In the genomic region with DNA sequence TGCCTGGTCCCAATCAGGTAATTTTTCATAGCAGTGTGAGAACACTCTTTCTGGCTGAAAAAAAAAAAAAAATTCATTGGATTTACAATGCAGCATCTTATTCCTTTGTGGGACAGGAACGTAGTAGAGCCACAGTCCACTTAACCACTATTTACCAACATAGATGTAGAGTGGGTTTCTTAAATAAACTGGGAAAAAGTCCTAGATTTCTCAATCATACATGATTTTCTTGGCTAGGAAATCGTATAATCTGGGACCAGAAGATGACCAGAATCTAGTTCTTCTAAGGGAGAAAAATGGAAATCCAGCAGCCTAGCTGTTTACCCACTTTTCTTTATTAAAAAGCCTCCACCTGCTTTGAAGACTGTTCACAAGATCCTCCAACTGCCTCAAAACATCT, we compare ENCODE assay signal across 21 cellular contexts.
A peak's percentile ranks its signal among the peaks of the same experiment; 100 is the strongest.
DNase-seq lines count a peak whose midpoint lies in the region; ATAC-seq and TF ChIP-seq lines count a peak whose summit lies in the region.
"Had no signal": no experiment of that assay in that cellular context is flagged by ENCODE, and none has a peak within 500 bp of the region (broad histone marks: within the 10 kb centered on the region; RNA-seq: fewer than 3 reads in every experiment).

No MANE protein-coding gene starts in this region.

- no peaks in the 10 kb centered on the region for H3K27me3 Mint-ChIP-seq in activated naive CD4-positive, alpha-beta T cell treated with anti-CD3 and anti-CD28 coated beads for 36 hours (ENCODE audit: low read depth)
- H3K27me3 Mint-ChIP-seq in T-helper 17 cell (no peaks in the 10 kb centered on the region), endothelial cell (ENCODE audit: unreplicated experiment) (peaks cover 6% of the 10 kb centered on the region)

- no peak overlapping the region for H3K4me3 Mint-ChIP-seq in activated naive CD4-positive, alpha-beta T cell treated with anti-CD3 and anti-CD28 coated beads for 36 hours
- H3K4me3 Mint-ChIP-seq in T-helper 17 cell: no peak overlapping the region
- H3K4me3 Mint-ChIP-seq in endothelial cell (ENCODE audit: unreplicated experiment): peak overlapping the region; percentile 59
- H3K4me3 Mint-ChIP-seq in stimulated activated effector memory CD8-positive, alpha-beta T cell treated with anti-CD3 and anti-CD28 coated beads, Interleukin-12 subunit alpha, Interleukin-12 subunit beta, amount 100 ng/mL, for 72 hours: peak overlapping the region; percentile 62

- peak overlapping the region; percentile 92 for H3K27ac Mint-ChIP-seq in activated naive CD4-positive, alpha-beta T cell treated with anti-CD3 and anti-CD28 coated beads for 36 hours
- H3K27ac Mint-ChIP-seq in T-helper 17 cell (peak overlapping the region; percentile 98), endothelial cell (ENCODE audit: unreplicated experiment) (peak overlapping the region; percentile 74)
- peak overlapping the region; percentile 95 for H3K27ac Mint-ChIP-seq in stimulated activated effector memory CD8-positive, alpha-beta T cell treated with anti-CD3 and anti-CD28 coated beads, Interleukin-12 subunit alpha, Interleukin-12 subunit beta, amount 100 ng/mL, for 72 hours

- H3K4me1 Mint-ChIP-seq in activated naive CD4-positive, alpha-beta T cell treated with anti-CD3 and anti-CD28 coated beads for 36 hours (ENCODE audit: low read depth): peaks cover 91% of the 10 kb centered on the region
- H3K4me1 Mint-ChIP-seq in T-helper 17 cell: peaks cover 59% of the 10 kb centered on the region
- peaks cover 58% of the 10 kb centered on the region for H3K4me1 Mint-ChIP-seq in endothelial cell (ENCODE audit: unreplicated experiment)
- H3K4me1 Mint-ChIP-seq in stimulated activated effector memory CD8-positive, alpha-beta T cell treated with anti-CD3 and anti-CD28 coated beads, Interleukin-12 subunit alpha, Interleukin-12 subunit beta, amount 100 ng/mL, for 72 hours: peaks cover 91% of the 10 kb centered on the region

- CTCF ChIA-PET in activated naive CD4-positive, alpha-beta T cell treated with anti-CD3 and anti-CD28 coated beads for 36 hours (lab: Charles Lee): interaction anchor here (0.7 to 2.3 kb wide), 7 partner anchors 24 to 120 kb away, joined by 4 to 23 read pairs (median 5); no protein-coding TSS in a partner anchor

- H3K36me3 Mint-ChIP-seq in activated naive CD4-positive, alpha-beta T cell treated with anti-CD3 and anti-CD28 coated beads for 36 hours (ENCODE audit: low read depth): peaks cover 14% of the 10 kb centered on the region
- H3K36me3 Mint-ChIP-seq in T-helper 17 cell (ENCODE audit: low read depth) (no peaks in the 10 kb centered on the region), endothelial cell (ENCODE audit: low read depth, unreplicated experiment) (peaks cover 31% of the 10 kb centered on the region)
- H3K36me3 Mint-ChIP-seq in stimulated activated effector memory CD8-positive, alpha-beta T cell treated with anti-CD3 and anti-CD28 coated beads, Interleukin-12 subunit alpha, Interleukin-12 subunit beta, amount 100 ng/mL, for 72 hours: peaks cover 93% of the 10 kb centered on the region

- intact Hi-C loops in activated naive CD4-positive, alpha-beta T cell treated with anti-CD3 and anti-CD28 coated beads for 36 hours (cut with micrococcal nuclease): loop anchor here (1.0 kb wide), 1 partner anchor 38 kb away; no protein-coding TSS in a partner anchor

- H3K9me3 ChIP-seq in T-helper 17 cell (ENCODE audit: control insufficient read depth, low read length, poor library complexity, severe bottlenecking): no peaks in the 10 kb centered on the region
- H3K9me3 ChIP-seq: Caco-2, MG63, mucosa of descending colon, sigmoid colon, suprapubic skin had no signal

- ATAC-seq in T-helper 17 cell (no peak), GM18520 (IDR thresholded peaks at IDR 0.05; ENCODE audit: unreplicated experiment) (no peak)
- no peak for ATAC-seq in stimulated activated effector memory CD8-positive, alpha-beta T cell treated with anti-CD3 and anti-CD28 coated beads, Interleukin-12 subunit alpha, Interleukin-12 subunit beta, amount 100 ng/mL, for 72 hours
- ATAC-seq: foreskin keratinocyte, left colon had no signal

- TF ChIP-seq CTCF in endothelial cell (IDR thresholded peaks at IDR 0.05; ENCODE audit: unreplicated experiment) (no peak), foreskin fibroblast (IDR thresholded peaks at IDR 0.05; ENCODE audit: low read depth, low read length) (no peak)

- H3K9me3 Mint-ChIP-seq in activated naive CD4-positive, alpha-beta T cell treated with anti-CD3 and anti-CD28 coated beads for 36 hours: no peaks in the 10 kb centered on the region
- H3K9me3 Mint-ChIP-seq in endothelial cell (ENCODE audit: unreplicated experiment): no peaks in the 10 kb centered on the region
- no peaks in the 10 kb centered on the region for H3K9me3 Mint-ChIP-seq in stimulated activated effector memory CD8-positive, alpha-beta T cell treated with anti-CD3 and anti-CD28 coated beads, Interleukin-12 subunit alpha, Interleukin-12 subunit beta, amount 100 ng/mL, for 72 hours

- H3K4me3 ChIP-seq in foreskin fibroblast (ENCODE audit: low read depth in 1 of 2, low read length in 2 of 2): no peak overlapping the region
- H3K4me3 ChIP-seq: MG63, mucosa of descending colon, sigmoid colon, suprapubic skin had no signal

- DNase-seq in activated naive CD4-positive, alpha-beta T cell treated with anti-CD3 and anti-CD28 coated beads for 36 hours: no peak
- no peak for DNase-seq in activated naive CD4-positive, alpha-beta T cell treated with anti-CD3 and anti-CD28 coated beads, Interleukin-2, amount 50 U/mL, for 16 hours
- DNase-seq in T-helper 17 cell (no peak), endothelial cell (ENCODE audit: low spot score) (no peak), KG1 (lab: John Stamatoyannopoulos, UW) (no peak), foreskin fibroblast (no peak)
- DNase-seq in stimulated activated effector memory CD8-positive, alpha-beta T cell treated with anti-CD3 and anti-CD28 coated beads, Interleukin-12 subunit alpha, Interleukin-12 subunit beta, amount 100 ng/mL, for 72 hours (ENCODE audit: low spot score in 2 of 2): no peak
- DNase-seq: activated CD8-positive, alpha-beta memory T cell treated with anti-CD3 and anti-CD28 coated beads, Interleukin-2, amount 50 U/mL, for 48 hours; amygdala; Caco-2; foreskin keratinocyte; left colon; MG63; mucosa of descending colon; NCI-H1694 treated with DMSO at 0.1 percent for 48 hours; NCI-H2227 treated with DMSO at 0.1 percent for 48 hours; occipital lobe; sigmoid colon; SW 1271 had no signal

Comparison
In these comparisons a context has a peak if more than half of its experiments do, and no peak if none do; other contexts are left out.
1. H3K4me3 Mint-ChIP-seq: peak in endothelial cell (single experiment) and stimulated activated effector memory CD8-positive, alpha-beta T cell treated with anti-CD3 and anti-CD28 coated beads, Interleukin-12 subunit alpha, Interleukin-12 subunit beta, amount 100 ng/mL, for 72 hours (single experiment); none in activated naive CD4-positive, alpha-beta T cell treated with anti-CD3 and anti-CD28 coated beads for 36 hours (single experiment) and T-helper 17 cell (single experiment).
2. Peak in every context shown above with its lines, with median percentiles within 50 percentile points of each other: H3K27ac Mint-ChIP-seq.